7 cellular contexts compared by ENCODE assay signal in the genomic region with DNA sequence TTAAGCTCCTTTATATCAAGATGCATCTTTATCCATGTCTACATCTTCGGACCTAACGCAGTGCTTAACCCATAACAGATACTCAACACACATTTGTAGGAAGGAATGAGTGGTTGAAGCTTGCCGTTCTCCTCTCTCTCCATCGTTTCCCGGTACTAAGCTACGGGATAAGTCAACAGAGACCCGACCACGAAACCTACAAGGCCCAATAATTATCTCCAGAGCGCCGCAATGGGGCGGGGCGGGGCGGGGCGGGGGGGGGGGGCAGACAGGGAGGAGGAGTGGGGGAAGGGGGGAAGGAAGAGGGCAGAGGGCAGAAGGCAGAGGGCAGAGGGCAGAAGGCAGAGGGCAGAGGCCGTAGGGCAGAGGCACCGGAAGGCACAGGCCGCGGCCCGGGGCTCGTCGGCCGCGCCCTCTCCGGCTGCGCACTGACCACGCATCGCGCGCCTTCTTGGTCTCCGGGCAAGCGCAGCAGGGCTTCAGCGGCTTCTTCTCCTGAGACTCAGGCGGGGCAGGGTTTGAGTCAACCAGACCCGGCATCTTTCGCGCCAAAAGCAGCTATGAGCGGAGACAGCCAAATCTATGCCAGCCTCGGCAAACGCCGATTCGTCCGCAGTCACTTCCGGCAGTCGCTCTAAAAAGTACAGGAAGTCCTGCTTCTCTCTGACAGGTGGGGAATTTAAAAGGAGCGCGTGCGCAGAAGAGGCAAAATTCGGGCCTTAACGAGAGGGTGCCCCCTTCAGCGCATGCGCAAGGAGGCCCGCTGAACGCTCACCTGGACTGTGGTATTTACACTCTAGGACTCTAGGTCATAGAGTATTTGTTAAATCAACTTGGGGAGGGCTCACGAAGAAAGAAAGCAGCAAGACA. TPM values are rescaled to one million over a fixed set of nuclear protein-coding genes. Genes with fewer than 3 reads are reported as not detected.
DNase-seq lines count a peak whose midpoint lies in the region; ATAC-seq, FAIRE-seq and TF ChIP-seq lines count a peak whose summit lies in the region.

A gene with protein sequence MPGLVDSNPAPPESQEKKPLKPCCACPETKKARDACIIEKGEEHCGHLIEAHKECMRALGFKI (minus strand): TSS at position 636 of the 870 bp plus-strand sequence. CDS start 96 bp downstream, at position 540.

- H3K4me3 ChIP-seq in body of pancreas (peak within 1 kb of the TSS; percentile 80 to 90), sigmoid colon (peak within 1 kb of the TSS; percentile 69 to 81 (median 74))

- peak; percentile 99 for DNase-seq in NCI-H2107 treated with DMSO at 0.1 percent for 48 hours (lab: John Stamatoyannopoulos, UW; ENCODE audit: unreplicated experiment)
- DNase-seq in body of pancreas: peak; percentile 98 to 99 (median 98)
- peak; percentile 93 for DNase-seq in iPS DF 4.7 (ENCODE audit: extremely low read depth, low spot score)
- DNase-seq in sigmoid colon: peak; percentile 98

- H3K36me3 ChIP-seq in body of pancreas (replicated peaks in 1 of 2; ENCODE audit: insufficient read depth in 1 of 2, low read depth in 2 of 2) (peaks cover 0 to 12% of the 10 kb centered on the region in 2 donors), sigmoid colon (peaks cover 0 to 26% (median 18%) of the 10 kb centered on the region in 4 donors)

- intact Hi-C loops in body of pancreas (cut with DNase I) (no loop called here), sigmoid colon (cut with DNase I) (loop anchor here (1.0 to 10.0 kb wide), 6 partner anchors 14 to 418 kb away; partner anchors contain the start of genes ADPRH, GSK3B and TIMMDC1)

- H3K4me1 ChIP-seq in body of pancreas: peaks cover 25% of the 10 kb centered on the region
- H3K4me1 ChIP-seq in sigmoid colon: peaks cover 0 to 19% (median 15%) of the 10 kb centered on the region in 4 donors

- TF ChIP-seq CTCF in body of pancreas (IDR thresholded peaks at IDR 0.05): no peak
- TF ChIP-seq CTCF in sigmoid colon (IDR thresholded peaks at IDR 0.05): no peak

- ATAC-seq in GM18520 (IDR thresholded peaks at IDR 0.05; ENCODE audit: unreplicated experiment) (peak; percentile 87), HG03064 (IDR thresholded peaks at IDR 0.05; ENCODE audit: low read depth, unreplicated experiment) (peak; percentile 88), body of pancreas (peak; percentile 97)

- no peak for TF ChIP-seq EP300 in sigmoid colon (IDR thresholded peaks at IDR 0.05)

- FAIRE-seq in TTC549 (lab: Jason Lieb, UNC): peak; percentile 74

- TF ChIP-seq POLR2A in body of pancreas (IDR thresholded peaks at IDR 0.05) (peak; percentile 44 to 84 (median 79)), sigmoid colon (IDR thresholded peaks at IDR 0.05) (peak; percentile 46 to 53)

- H3K27ac ChIP-seq in body of pancreas (peak within 1 kb of the TSS; percentile 74 to 95 (median 85)), sigmoid colon (peak within 1 kb of the TSS; percentile 93 to 96 (median 96))

- WGBS in body of pancreas, 2 donors: 0% methylated on average over 39 to 54 of the region's 54 CpGs
- 1% methylated on average over 53 to 54 of the region's 54 CpGs for WGBS in sigmoid colon, 2 donors

- no peaks in the 10 kb centered on the region for H3K27me3 ChIP-seq in body of pancreas
- no peaks in the 10 kb centered on the region for H3K27me3 ChIP-seq in sigmoid colon

- H3K9me3 ChIP-seq in body of pancreas: no peaks in the 10 kb centered on the region
- H3K9me3 ChIP-seq in sigmoid colon: no peaks in the 10 kb centered on the region

RNA-seq across cellular contexts. Expression of the gene that starts here (rescaled TPM):
- total RNA-seq in body of pancreas: 10 to 100 TPM; 13.8 to 29.6 TPM
- total RNA-seq in sigmoid colon: 10 to 100 TPM; 19.0 to 61.4 (median 42.4) TPM
- polyA plus RNA-seq in sigmoid colon: 100 to 1,000 TPM; 125 to 267 (median 241) TPM

Comparison
In these comparisons a context has a peak if more than half of its experiments do, and no peak if none do; other contexts are left out.
1. Peak in every context shown above with its lines: DNase-seq, ATAC-seq, H3K4me3 ChIP-seq and H3K27ac ChIP-seq.